Comparison of ENCODE assay signal across 14 cellular contexts in the genomic region with DNA sequence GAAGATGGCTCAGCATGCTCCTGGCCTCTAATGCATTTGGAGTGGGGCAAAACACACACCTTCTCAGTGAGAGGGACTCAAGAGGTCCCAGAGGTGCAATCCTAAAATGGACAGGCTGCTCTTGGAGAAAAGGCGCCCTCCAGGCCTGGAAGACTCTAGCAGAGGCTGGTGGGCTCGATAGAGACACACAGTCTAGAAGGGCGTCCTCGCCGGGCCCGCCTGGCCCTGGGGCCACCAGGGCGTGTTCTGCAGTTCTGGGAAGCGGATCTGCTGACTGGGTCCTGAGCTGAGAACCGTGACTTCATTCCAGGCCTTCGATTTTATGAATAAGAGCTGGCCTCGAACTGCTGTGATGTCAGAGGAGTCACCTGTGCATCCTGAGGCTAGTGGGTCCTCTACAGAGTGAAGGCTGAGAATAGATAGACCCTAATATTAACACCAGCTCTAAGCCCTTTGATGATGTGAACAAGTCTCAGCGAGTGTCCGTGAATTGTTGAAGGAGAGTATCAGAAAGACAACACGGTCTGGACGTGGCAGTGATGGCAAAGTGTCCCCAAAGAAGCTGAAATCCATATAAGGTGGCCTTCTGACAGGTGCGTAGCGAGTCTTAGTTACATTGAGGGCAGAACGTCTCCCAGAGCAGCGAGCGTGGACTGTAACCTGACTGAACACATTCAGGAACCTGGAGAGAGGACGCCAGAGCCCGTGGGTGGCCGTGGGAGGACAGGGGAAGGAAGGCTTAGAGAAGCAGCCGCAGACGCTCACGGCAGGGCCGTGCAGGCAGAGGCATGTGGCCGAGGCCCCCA.
DNase-seq lines count a peak whose midpoint lies in the region; ATAC-seq lines count a peak whose summit lies in the region.
"Had no signal": no experiment of that assay in that cellular context is flagged by ENCODE, and none has a peak within 500 bp of the region (broad histone marks: within the 10 kb centered on the region; RNA-seq: fewer than 3 reads in every experiment).

No MANE protein-coding gene starts in this region.

- H3K9me3 Mint-ChIP-seq in activated T-cell treated with anti-CD3 and anti-CD28 coated beads, Interleukin-2, amount 50 U/mL, for 24 hours, result peaks cover 19% of the 10 kb centered on the region
- peaks cover 6% of the 10 kb centered on the region for H3K9me3 Mint-ChIP-seq in stimulated activated effector memory CD8-positive, alpha-beta T cell treated with anti-CD3 and anti-CD28 coated beads, Interleukin-12 subunit alpha, Interleukin-12 subunit beta, amount 100 ng/mL, for 72 hours

- peak overlapping the region; percentile 97 for H3K27ac Mint-ChIP-seq in activated T-cell treated with anti-CD3 and anti-CD28 coated beads, Interleukin-2, amount 50 U/mL, for 24 hours
- H3K27ac Mint-ChIP-seq in stimulated activated effector memory CD8-positive, alpha-beta T cell treated with anti-CD3 and anti-CD28 coated beads, Interleukin-12 subunit alpha, Interleukin-12 subunit beta, amount 100 ng/mL, for 72 hours, result no peak overlapping the region

- H3K4me1 Mint-ChIP-seq in activated T-cell treated with anti-CD3 and anti-CD28 coated beads, Interleukin-2, amount 50 U/mL, for 24 hours (ENCODE audit: low read depth), result peaks cover 43% of the 10 kb centered on the region
- H3K4me1 Mint-ChIP-seq in stimulated activated effector memory CD8-positive, alpha-beta T cell treated with anti-CD3 and anti-CD28 coated beads, Interleukin-12 subunit alpha, Interleukin-12 subunit beta, amount 100 ng/mL, for 72 hours, result peaks cover 36% of the 10 kb centered on the region

- no peak for ATAC-seq in stimulated activated effector memory CD8-positive, alpha-beta T cell treated with anti-CD3 and anti-CD28 coated beads, Interleukin-12 subunit alpha, Interleukin-12 subunit beta, amount 100 ng/mL, for 72 hours
- ATAC-seq in HG03457 (IDR thresholded peaks at IDR 0.05; ENCODE audit: unreplicated experiment), result no peak

- no peaks in the 10 kb centered on the region for H3K36me3 ChIP-seq in KOPT-K1 (ENCODE audit: insufficient read depth, low read length)
- H3K36me3 ChIP-seq: colonic mucosa, esophagus squamous epithelium, thoracic aorta had no signal

- H3K9me3 ChIP-seq in KOPT-K1 (ENCODE audit: insufficient read depth, low read length, poor library complexity, severe bottlenecking), result peaks cover 13% of the 10 kb centered on the region
- H3K9me3 ChIP-seq: colonic mucosa, thoracic aorta had no signal

- no peak for DNase-seq in activated T-cell treated with anti-CD3 and anti-CD28 coated beads, Interleukin-2, amount 50 U/mL, for 24 hours
- DNase-seq in activated T-cell treated with anti-CD3 and anti-CD28 coated beads for 4 hours, result no peak
- no peak for DNase-seq in stimulated activated effector memory CD8-positive, alpha-beta T cell treated with anti-CD3 and anti-CD28 coated beads, Interleukin-12 subunit alpha, Interleukin-12 subunit beta, amount 100 ng/mL, for 72 hours (ENCODE audit: low spot score in 2 of 2)
- no peak for DNase-seq in stimulated activated CD4-positive, alpha-beta T cell treated with anti-CD3 and anti-CD28 coated beads, Interleukin-4, amount 100 ng/mL, for 1 hour
- no peak for DNase-seq in stimulated activated CD4-positive, alpha-beta T cell treated with anti-CD3 and anti-CD28 coated beads, Interleukin-4, amount 100 ng/mL, for 24 hours
- DNase-seq: DMS53, NCI-H1092 treated with DMSO at 0.1 percent for 48 hours, NCI-H524 treated with DMSO at 0.1 percent for 48 hours had no signal

- peaks cover 9% of the 10 kb centered on the region for H3K36me3 Mint-ChIP-seq in activated T-cell treated with anti-CD3 and anti-CD28 coated beads, Interleukin-2, amount 50 U/mL, for 24 hours (ENCODE audit: low read depth)
- no peaks in the 10 kb centered on the region for H3K36me3 Mint-ChIP-seq in stimulated activated effector memory CD8-positive, alpha-beta T cell treated with anti-CD3 and anti-CD28 coated beads, Interleukin-12 subunit alpha, Interleukin-12 subunit beta, amount 100 ng/mL, for 72 hours

- H3K27ac ChIP-seq in KOPT-K1 (ENCODE audit: low read depth, low read length, poor library complexity, severe bottlenecking) (peak overlapping the region; percentile 68), cingulate gyrus (ENCODE audit: low read depth, low read length) (peak overlapping the region; percentile 29)
- H3K27ac ChIP-seq: thoracic aorta had no signal

- peak overlapping the region; percentile 75 for H3K4me3 Mint-ChIP-seq in activated T-cell treated with anti-CD3 and anti-CD28 coated beads, Interleukin-2, amount 50 U/mL, for 24 hours
- H3K4me3 Mint-ChIP-seq in stimulated activated effector memory CD8-positive, alpha-beta T cell treated with anti-CD3 and anti-CD28 coated beads, Interleukin-12 subunit alpha, Interleukin-12 subunit beta, amount 100 ng/mL, for 72 hours, result peak overlapping the region; percentile 77

- no peaks in the 10 kb centered on the region for H3K27me3 Mint-ChIP-seq in activated T-cell treated with anti-CD3 and anti-CD28 coated beads, Interleukin-2, amount 50 U/mL, for 24 hours
